ENCODE assay signal across 10 cellular contexts in the genomic region with DNA sequence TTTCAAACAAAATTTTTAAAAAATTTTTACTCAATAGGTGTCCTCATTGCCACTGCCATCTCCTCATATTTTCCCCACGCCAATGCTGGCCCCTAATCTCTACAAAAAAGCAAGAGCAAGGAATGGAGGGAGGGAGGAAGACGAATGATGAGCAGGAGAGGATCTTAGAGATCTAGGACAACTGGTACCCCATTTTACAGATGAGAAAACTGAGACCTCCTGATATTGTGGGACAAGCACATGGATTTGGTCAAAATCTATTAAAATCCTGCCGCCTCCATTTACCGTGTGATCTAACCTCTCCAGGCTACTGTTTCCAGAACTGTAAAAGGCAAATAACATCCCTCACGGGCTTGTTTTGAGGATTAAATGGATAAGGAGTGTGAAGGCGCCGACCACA. TPM values are rescaled to one million over a fixed set of nuclear protein-coding genes. Genes with fewer than 3 reads are reported as not detected.
DNase-seq lines count a peak whose midpoint lies in the region; ATAC-seq, FAIRE-seq and TF ChIP-seq lines count a peak whose summit lies in the region.
"Had no signal": no experiment of that assay in that cellular context is flagged by ENCODE, and none has a peak within 500 bp of the region (broad histone marks: within the 10 kb centered on the region; RNA-seq: fewer than 3 reads in every experiment).

No MANE protein-coding gene starts in this region.

- H3K27me3 ChIP-seq in keratinocyte (ENCODE audit: control insufficient read depth, extremely low read depth, insufficient read depth, low read length) (no peaks in the 10 kb centered on the region), stomach smooth muscle (ENCODE audit: control insufficient read depth in 1 of 2, insufficient read depth in 2 of 2, low read length in 2 of 2) (no peaks in the 10 kb centered on the region)

- no peak for ATAC-seq in activated T-helper 17 cell treated with anti-CD3 and anti-CD28 coated beads, Interleukin-2, amount 50 U/mL, for 72 hours (replicated peaks)
- ATAC-seq in HG03521 (IDR thresholded peaks at IDR 0.05; ENCODE audit: unreplicated experiment) (no peak), GM18502 (IDR thresholded peaks at IDR 0.05; ENCODE audit: poor library complexity, unreplicated experiment) (no peak)
- ATAC-seq: esophagus mucosa had no signal

- no peaks in the 10 kb centered on the region for H4K20me1 ChIP-seq in keratinocyte (ENCODE audit: control insufficient read depth, extremely low read depth, insufficient read depth, low read length)

- H3K9me3 ChIP-seq in keratinocyte (ENCODE audit: control insufficient read depth, low read depth, low read length) = no peaks in the 10 kb centered on the region
- H3K9me3 ChIP-seq in stomach smooth muscle (ENCODE audit: control insufficient read depth in 2 of 2, low read length in 2 of 2) = no peaks in the 10 kb centered on the region
- H3K9me3 ChIP-seq: HAP-1 had no signal

- dilution Hi-C loops in keratinocyte (cut with MboI; ENCODE audit: extremely low pct_ligation_motif_present, low sequenced_read_pairs) = no loop called here

- CTCF ChIA-PET in activated CD4-positive, alpha-beta T cell treated with anti-CD3 and anti-CD28 coated beads, Interleukin-2, amount 10 ng/mL, durations not matched to agents 7 days and 5 days (lab: Charles Lee) = no interaction called here

- peaks cover 28% of the 10 kb centered on the region for H3K36me3 Mint-ChIP-seq in activated CD4-positive, alpha-beta T cell treated with anti-CD3 and anti-CD28 coated beads, Interleukin-2, amount 10 ng/mL, durations not matched to agents 7 days and 5 days (ENCODE audit: low read depth)
- peaks cover 6% of the 10 kb centered on the region for H3K36me3 Mint-ChIP-seq in activated T-helper 17 cell treated with anti-CD3 and anti-CD28 coated beads, Interleukin-2, amount 50 U/mL, for 72 hours (ENCODE audit: low read depth)

- peaks cover 50% of the 10 kb centered on the region for H3K4me1 Mint-ChIP-seq in activated CD4-positive, alpha-beta T cell treated with anti-CD3 and anti-CD28 coated beads, Interleukin-2, amount 10 ng/mL, durations not matched to agents 7 days and 5 days
- peaks cover 41% of the 10 kb centered on the region for H3K4me1 Mint-ChIP-seq in activated T-helper 17 cell treated with anti-CD3 and anti-CD28 coated beads, Interleukin-2, amount 50 U/mL, for 72 hours

- no peak for DNase-seq in activated CD4-positive, alpha-beta T cell treated with anti-CD3 and anti-CD28 coated beads, Interleukin-2, amount 10 ng/mL, durations not matched to agents 7 days and 5 days
- no peak for DNase-seq in activated CD4-positive, alpha-beta T cell treated with anti-CD3 and anti-CD28 coated beads, Interleukin-2, amount 50 U/mL, for 4 hours
- DNase-seq in keratinocyte (ENCODE audit: low read depth, low spot score) (no peak), NCI-H1694 treated with DMSO at 0.1 percent for 48 hours (lab: John Stamatoyannopoulos, UW) (no peak)

- no peak overlapping the region for H2AFZ ChIP-seq in keratinocyte (ENCODE audit: control insufficient read depth, low read length)

- peak overlapping the region; percentile 90 for H3K4me3 Mint-ChIP-seq in activated CD4-positive, alpha-beta T cell treated with anti-CD3 and anti-CD28 coated beads, Interleukin-2, amount 10 ng/mL, durations not matched to agents 7 days and 5 days
- peak overlapping the region; percentile 85 for H3K4me3 Mint-ChIP-seq in activated T-helper 17 cell treated with anti-CD3 and anti-CD28 coated beads, Interleukin-2, amount 50 U/mL, for 72 hours

- no peak overlapping the region for H3K27ac ChIP-seq in keratinocyte (ENCODE audit: control insufficient read depth, insufficient read depth, low read length)
- H3K27ac ChIP-seq in stomach smooth muscle (ENCODE audit: low read length) = peak overlapping the region; percentile 85

- peaks cover 23% of the 10 kb centered on the region for H3K79me2 ChIP-seq in keratinocyte (ENCODE audit: control insufficient read depth, insufficient read depth, low read length)

- H3K9me3 Mint-ChIP-seq in activated CD4-positive, alpha-beta T cell treated with anti-CD3 and anti-CD28 coated beads, Interleukin-2, amount 10 ng/mL, durations not matched to agents 7 days and 5 days = no peaks in the 10 kb centered on the region
- no peaks in the 10 kb centered on the region for H3K9me3 Mint-ChIP-seq in activated T-helper 17 cell treated with anti-CD3 and anti-CD28 coated beads, Interleukin-2, amount 50 U/mL, for 72 hours

- FAIRE-seq in keratinocyte (lab: Jason Lieb, UNC) = no peak

- peaks cover 1% of the 10 kb centered on the region for H3K27me3 Mint-ChIP-seq in activated CD4-positive, alpha-beta T cell treated with anti-CD3 and anti-CD28 coated beads, Interleukin-2, amount 10 ng/mL, durations not matched to agents 7 days and 5 days
- no peaks in the 10 kb centered on the region for H3K27me3 Mint-ChIP-seq in activated T-helper 17 cell treated with anti-CD3 and anti-CD28 coated beads, Interleukin-2, amount 50 U/mL, for 72 hours

- H3K4me2 ChIP-seq in keratinocyte (ENCODE audit: control insufficient read depth, extremely low read depth, insufficient read depth, low read depth, low read length) = peak overlapping the region; percentile 86

- H3K36me3 ChIP-seq in keratinocyte (ENCODE audit: control insufficient read depth in 2 of 2, extremely low read depth in 1 of 2, insufficient read depth in 2 of 2, low read length in 2 of 2) (no peaks in the 10 kb centered on the region), stomach smooth muscle (ENCODE audit: control insufficient read depth in 2 of 2, insufficient read depth in 2 of 2, low read length in 2 of 2) (peaks cover 0 to 5% of the 10 kb centered on the region in 2 donors)

- H3K4me1 ChIP-seq in keratinocyte (ENCODE audit: control insufficient read depth, extremely low read depth, insufficient read depth, low read length) = peaks cover 74% of the 10 kb centered on the region
- peaks cover 57% of the 10 kb centered on the region for H3K4me1 ChIP-seq in stomach smooth muscle (ENCODE audit: control insufficient read depth, insufficient read depth, low read length)

- TF ChIP-seq CTCF in keratinocyte (optimal IDR thresholded peaks at IDR 0.05 in 1 of 3, IDR thresholded peaks at IDR 0.05 in 1 of 3, conservative IDR thresholded peaks at IDR 0.05 in 1 of 3; ENCODE audit: extremely low read depth in 1 of 3, insufficient read depth in 2 of 3, low read length in 3 of 3) = no peak

- H3K4me3 ChIP-seq in keratinocyte (ENCODE audit: control insufficient read depth in 2 of 3, extremely low read depth in 1 of 3, insufficient read depth in 2 of 3, low read depth in 1 of 3, low read length in 3 of 3) (peak overlapping the region in 1 of 3 experiments; percentile 48), stomach smooth muscle (ENCODE audit: low read length in 2 of 2) (peak overlapping the region in 1 of 2 donors; percentile 83)
- H3K4me3 ChIP-seq: HAP-1 had no signal

- H3K9ac ChIP-seq in keratinocyte (ENCODE audit: control insufficient read depth, extremely low read depth, insufficient read depth, low read length) = peak overlapping the region; percentile 23
- peak overlapping the region; percentile 5 to 14 for H3K9ac ChIP-seq in stomach smooth muscle (ENCODE audit: low read length in 2 of 2)

- peaks cover 3% of the 10 kb centered on the region for H3K9me1 ChIP-seq in keratinocyte (ENCODE audit: control insufficient read depth, extremely low read depth, insufficient read depth, low read length)

- POLR2A ChIA-PET in activated CD4-positive, alpha-beta T cell treated with anti-CD3 and anti-CD28 coated beads, Interleukin-2, amount 10 ng/mL, durations not matched to agents 7 days and 5 days (lab: Charles Lee) = no interaction called here

- H3K27ac Mint-ChIP-seq in activated CD4-positive, alpha-beta T cell treated with anti-CD3 and anti-CD28 coated beads, Interleukin-2, amount 10 ng/mL, durations not matched to agents 7 days and 5 days = peak overlapping the region; percentile 83
- H3K27ac Mint-ChIP-seq in activated T-helper 17 cell treated with anti-CD3 and anti-CD28 coated beads, Interleukin-2, amount 50 U/mL, for 72 hours = peak overlapping the region; percentile 33

RNA-seq across cellular contexts. Expression of gene HEG1, which starts 4.6 kb away (rescaled TPM):
- 10 to 100 TPM; 26.6 to 30.4 TPM for total RNA-seq in activated CD4-positive, alpha-beta T cell treated with anti-CD3 and anti-CD28 coated beads, Interleukin-2, amount 10 ng/mL, durations not matched to agents 7 days and 5 days
- total RNA-seq in activated T-helper 17 cell treated with anti-CD3 and anti-CD28 coated beads, Interleukin-2, amount 50 U/mL, for 72 hours = 1 to 10 TPM; 4.6 to 5.5 TPM
- polyA plus RNA-seq in keratinocyte = 10.9 to 20.7 TPM (median 12.7 TPM) in 3 replicates
- 9.8 TPM for polyA plus RNA-seq in keratinocyte (2011; ENCODE audit: low read depth)
- 7.6 and 9.3 TPM in 2 replicates for polyA plus RNA-seq in keratinocyte (2011; cell fraction: cytosol; rRNA removed)
- polyA plus RNA-seq in keratinocyte (2011; cell fraction: nucleus; rRNA removed) = 65.3 and 68.5 TPM in 2 replicates
- 6.3 and 15.6 TPM in 2 replicates for polyA plus RNA-seq in keratinocyte (2012; ENCODE audit: low replicate concordance)
- 20.3 to 90.3 TPM (median 33.3 TPM) in 3 replicates for polyA minus RNA-seq in keratinocyte
- polyA minus RNA-seq in keratinocyte (2011; cell fraction: cytosol; rRNA and poly(A)+ RNA removed) = 17.1 TPM
- polyA minus RNA-seq in keratinocyte (2011; cell fraction: nucleus; rRNA and poly(A)+ RNA removed) = 63.9 and 119 TPM in 2 replicates

Comparison
In these comparisons a context has a peak if more than half of its experiments do, and no peak if none do; other contexts are left out.
1. RNA of gene HEG1, which starts 4.6 kb away (total RNA-seq): 26.6 to 30.4 TPM in activated CD4-positive, alpha-beta T cell treated with anti-CD3 and anti-CD28 coated beads, Interleukin-2, amount 10 ng/mL, durations not matched to agents 7 days and 5 days; 4.6 to 5.5 TPM in activated T-helper 17 cell treated with anti-CD3 and anti-CD28 coated beads, Interleukin-2, amount 50 U/mL, for 72 hours; every median in the first group is over 4 times any median in the second.